In genomic region chr7:2354173-2355078, GRCh38 we compare ENCODE assay signal across 8 cellular contexts. TPM values are rescaled to one million over a fixed set of nuclear protein-coding genes. Genes with fewer than 3 reads are reported as not detected.
DNase-seq lines count a peak whose midpoint lies in the region; ATAC-seq and TF ChIP-seq lines count a peak whose summit lies in the region.

TSS of gene EIF3B (plus strand) at chr7:2354827. CDS start at chr7:2354922, 95 bp downstream.

- H3K36me3 ChIP-seq in suprapubic skin, result no peaks in the 10 kb centered on the region

- WGBS in suprapubic skin, result under 1% methylated on average over 32 of the region's 81 CpGs

- H3K4me3 ChIP-seq in suprapubic skin, result peak within 1 kb of the TSS; percentile 99

- peaks cover 32% of the 10 kb centered on the region for H3K4me1 Mint-ChIP-seq in activated naive CD4-positive, alpha-beta T cell treated with anti-CD3 and anti-CD28 coated beads, Interleukin-2, amount 50 U/mL, for 24 hours

- no peak for TF ChIP-seq EP300 in suprapubic skin (IDR thresholded peaks at IDR 0.05)

- H3K9me3 ChIP-seq in suprapubic skin, result no peaks in the 10 kb centered on the region

- H3K9me3 Mint-ChIP-seq in activated naive CD4-positive, alpha-beta T cell treated with anti-CD3 and anti-CD28 coated beads, Interleukin-2, amount 50 U/mL, for 24 hours, result no peaks in the 10 kb centered on the region

- peak within 1 kb of the TSS; percentile 99 for H3K27ac ChIP-seq in suprapubic skin

- ATAC-seq in HG02623 (IDR thresholded peaks at IDR 0.05; ENCODE audit: unreplicated experiment), result peak; percentile 81
- peak; percentile 91 for ATAC-seq in SK-N-SH treated with all-trans-retinoic acid at 6 μM for 48 hours

- H3K27me3 Mint-ChIP-seq in activated naive CD4-positive, alpha-beta T cell treated with anti-CD3 and anti-CD28 coated beads, Interleukin-2, amount 50 U/mL, for 24 hours, result no peaks in the 10 kb centered on the region

- H3K4me3 Mint-ChIP-seq in activated naive CD4-positive, alpha-beta T cell treated with anti-CD3 and anti-CD28 coated beads, Interleukin-2, amount 50 U/mL, for 24 hours, result peak within 1 kb of the TSS; percentile 95

- peak within 1 kb of the TSS; percentile 100 for H3K27ac Mint-ChIP-seq in activated naive CD4-positive, alpha-beta T cell treated with anti-CD3 and anti-CD28 coated beads, Interleukin-2, amount 50 U/mL, for 24 hours

- H3K36me3 Mint-ChIP-seq in activated naive CD4-positive, alpha-beta T cell treated with anti-CD3 and anti-CD28 coated beads, Interleukin-2, amount 50 U/mL, for 24 hours, result peaks cover 9% of the 10 kb centered on the region

- TF ChIP-seq CTCF in GM10266 (IDR thresholded peaks at IDR 0.05; ENCODE audit: control insufficient read depth, insufficient read depth, low read depth, missing control alignments), result no peak
- TF ChIP-seq CTCF in suprapubic skin (IDR thresholded peaks at IDR 0.05), result no peak

- DNase-seq in GM10266 (ENCODE audit: extremely low spot score) (peak; percentile 97), NCI-H1092 treated with DMSO at 0.1 percent for 48 hours (lab: John Stamatoyannopoulos, UW) (peak; percentile 99), glomerular visceral epithelial cell (ENCODE audit: extremely low spot score) (peak; percentile 90), occipital lobe (lab: John Stamatoyannopoulos, UW) (peak; percentile 86), suprapubic skin (ENCODE audit: low spot score in 2 of 2) (peak; percentile 95)

- TF ChIP-seq POLR2A in suprapubic skin (IDR thresholded peaks at IDR 0.05), result peak; percentile 58 to 68

- H3K27me3 ChIP-seq in suprapubic skin, result no peaks in the 10 kb centered on the region

- H3K4me1 ChIP-seq in suprapubic skin, result peaks cover 51% of the 10 kb centered on the region

TF ChIP-seq in SK-N-SH treated with all-trans-retinoic acid at 6 μM for 48 hours, 23 proteins besides CTCF, POLR2A, EP300 and RAD21:
- TF ChIP-seq PATZ1 (CRISPR knock-in tag; IDR thresholded peaks at IDR 0.05; ENCODE audit: borderline replicate concordance) (no peak), PPARA (CRISPR knock-in tag; IDR thresholded peaks at IDR 0.05; ENCODE audit: borderline replicate concordance) (no peak), TSHZ2 (CRISPR knock-in tag; IDR thresholded peaks at IDR 0.05) (peak; percentile 77; the same call in 1 of the 2 replicates), ZFP3 (CRISPR knock-in tag; IDR thresholded peaks at IDR 0.05) (0 out of 2 replicates have a peak, but pooled peaks have one; percentile 27), ZNF8 (CRISPR knock-in tag; IDR thresholded peaks at IDR 0.05) (no peak), TCF4 (CRISPR knock-in tag; IDR thresholded peaks at IDR 0.05; ENCODE audit: borderline replicate concordance) (no peak), TOX (CRISPR knock-in tag; IDR thresholded peaks at IDR 0.05; ENCODE audit: borderline replicate concordance) (no peak), CREB5 (CRISPR knock-in tag; IDR thresholded peaks at IDR 0.05; ENCODE audit: low read depth) (no peak)
TF ChIP-seq in SK-N-SH treated with all-trans-retinoic acid at 6 μM for 48 hours: peak in this region for 2.

RNA-seq across cellular contexts. Expression of gene EIF3B, which starts in this region (rescaled TPM):
- total RNA-seq in occipital lobe (63.0 TPM), suprapubic skin (100 to 1,000 TPM; 136 to 158 (median 139) TPM)

Comparison
In these comparisons a context has a peak if more than half of its experiments do, and no peak if none do; other contexts are left out.
1. Peak in every context shown above with its lines: DNase-seq, ATAC-seq, H3K4me3 ChIP-seq and H3K27ac ChIP-seq.